ENCODE assay signal across 8 cellular contexts in the genomic region with DNA sequence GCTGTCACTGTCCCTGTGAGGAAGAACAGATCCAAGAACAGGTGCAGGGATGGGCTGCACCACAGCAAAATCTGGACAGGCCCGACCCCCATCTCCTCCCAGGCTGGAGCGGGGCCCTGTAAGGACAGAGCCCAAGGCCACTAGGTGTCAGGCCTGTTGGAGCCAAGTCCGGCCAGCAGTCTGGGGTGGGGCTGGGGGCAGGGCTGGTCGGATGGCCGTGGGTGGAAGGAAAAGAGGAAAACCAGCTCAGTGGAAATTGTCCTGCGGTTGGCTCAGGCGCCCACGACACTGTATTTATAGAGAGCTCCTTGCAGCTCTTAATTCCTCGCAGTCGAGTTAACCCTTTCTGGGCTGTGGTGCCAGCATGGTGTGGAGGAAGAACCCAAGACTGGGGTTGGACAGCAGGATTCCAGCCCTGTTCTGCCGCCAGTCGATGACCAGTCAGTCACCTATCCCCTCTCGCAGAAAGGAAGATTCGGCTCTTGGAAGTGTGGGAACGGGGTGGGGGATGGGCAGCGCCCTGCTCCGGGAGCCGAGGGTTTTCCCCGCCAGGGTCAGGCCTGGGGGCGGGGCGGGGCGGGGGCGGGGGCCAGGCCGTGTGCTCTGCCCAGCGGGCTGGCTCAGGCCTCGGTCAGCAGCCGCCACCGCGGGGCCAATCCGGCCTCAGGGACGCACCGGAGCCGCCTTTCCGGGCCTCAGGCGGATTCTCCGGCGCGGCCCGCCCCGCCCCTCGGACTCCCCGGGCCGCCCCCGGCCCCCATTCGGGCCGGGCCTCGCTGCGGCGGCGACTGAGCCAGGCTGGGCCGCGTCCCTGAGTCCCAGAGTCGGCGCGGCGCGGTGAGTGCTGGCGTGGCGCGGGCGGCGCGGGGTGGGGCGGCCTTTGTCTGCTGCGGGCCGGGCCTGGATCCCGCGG. TPM values are rescaled to one million over a fixed set of nuclear protein-coding genes. Genes with fewer than 3 reads are reported as not detected.
DNase-seq lines count a peak whose midpoint lies in the region; ATAC-seq and TF ChIP-seq lines count a peak whose summit lies in the region.

A gene (plus strand): TSS at position 760 of the 913 bp plus-strand sequence. CDS start 15,257 bp downstream, outside the sequence.

- peak; percentile 80 for DNase-seq in ACHN
- DNase-seq in NOMO-1 treated with dmso at 0.1 percent for 144 hours (lab: John Stamatoyannopoulos, UW; ENCODE audit: unreplicated experiment), result peak; percentile 73
- peak; percentile 42 to 61 for DNase-seq in breast epithelium (ENCODE audit: low spot score in 2 of 2)
- peak; percentile 61 for DNase-seq in putamen (ENCODE audit: low spot score)

- TF ChIP-seq CTCF in breast epithelium (IDR thresholded peaks at IDR 0.05), result no peak

- in situ Hi-C loops in ACHN (cut with HindIII; ENCODE audit: low pct_ligation_motif_present, low pct_unique_long_range_greater_than_20kb, low sequenced_read_pairs), result no loop called here

- TF ChIP-seq POLR2A in breast epithelium (IDR thresholded peaks at IDR 0.05), result no peak

- H3K4me1 ChIP-seq in breast epithelium, result peaks cover 0 to 10% of the 10 kb centered on the region in 2 donors

- peak within 1 kb of the TSS; percentile 83 to 87 for H3K27ac ChIP-seq in breast epithelium

- no peaks in the 10 kb centered on the region for H3K27me3 ChIP-seq in breast epithelium

- ATAC-seq in HG03039 (IDR thresholded peaks at IDR 0.05; ENCODE audit: unreplicated experiment) (no peak), GM18870 (IDR thresholded peaks at IDR 0.05; ENCODE audit: unreplicated experiment) (no peak)

- intact Hi-C loops in breast epithelium (cut with DNase I; ENCODE audit: low total_unique reads), result no loop called here

- H3K4me3 ChIP-seq in GM08714 (ENCODE audit: low read length) (peak within 1 kb of the TSS; percentile 48), breast epithelium (peak within 1 kb of the TSS; percentile 80 to 90 (median 83)), iPS-11a (ENCODE audit: low read depth, low read length) (peak within 1 kb of the TSS; percentile 71)

- no peaks in the 10 kb centered on the region for H3K36me3 ChIP-seq in breast epithelium

- no peaks in the 10 kb centered on the region for H3K9me3 ChIP-seq in breast epithelium

RNA-seq across cellular contexts. Expression of the gene that starts here (rescaled TPM):
- total RNA-seq in breast epithelium, result 100 to 1,000 TPM in 1 of 3 donors, 10 to 100 TPM in 2; 20.9 to 119 (median 73.7) TPM
